8 cellular contexts compared by ENCODE assay signal in genomic region chr7:18570890-18571478, GRCh38.
DNase-seq lines count a peak whose midpoint lies in the region; ATAC-seq, FAIRE-seq and TF ChIP-seq lines count a peak whose summit lies in the region.

No MANE protein-coding gene starts in this region.

- H3K36me3 Mint-ChIP-seq in naive thymus-derived CD4-positive, alpha-beta T cell: no peaks in the 10 kb centered on the region

- no peak overlapping the region for H3K4me3 ChIP-seq in endothelial cell of umbilical vein (replicated peaks in 1 of 3; ENCODE audit: insufficient read depth in 1 of 3, low read depth in 1 of 3, low read length in 3 of 3)
- H3K4me3 ChIP-seq in prostate gland: no peak overlapping the region
- no peak overlapping the region for H3K4me3 ChIP-seq in ovary
- no peak overlapping the region for H3K4me3 ChIP-seq in naive thymus-derived CD4-positive, alpha-beta T cell (ENCODE audit: low read length)

- no peak overlapping the region for H3K9ac ChIP-seq in endothelial cell of umbilical vein (replicated peaks; ENCODE audit: extremely low read depth, insufficient read depth, low read length)

- no peak overlapping the region for H2AFZ ChIP-seq in endothelial cell of umbilical vein (ENCODE audit: low read depth, low read length)

- H3K9me1 ChIP-seq in endothelial cell of umbilical vein (replicated peaks; ENCODE audit: control insufficient read depth, extremely low read depth, insufficient read depth, low read length): no peaks in the 10 kb centered on the region

- TF ChIP-seq POLR2A in endothelial cell of umbilical vein (IDR thresholded peaks at IDR 0.05; ENCODE audit: low read depth, low read length) (no peak), prostate gland (IDR thresholded peaks at IDR 0.05) (no peak), ovary (IDR thresholded peaks at IDR 0.05) (no peak)

- H3K27ac Mint-ChIP-seq in naive thymus-derived CD4-positive, alpha-beta T cell: no peak overlapping the region

- H3K4me2 ChIP-seq in endothelial cell of umbilical vein (ENCODE audit: insufficient read depth, low read length): no peak overlapping the region

- H3K9me3 ChIP-seq in endothelial cell of umbilical vein (replicated peaks; ENCODE audit: control insufficient read depth, insufficient read depth, low read length) (no peaks in the 10 kb centered on the region), prostate gland (no peaks in the 10 kb centered on the region), ovary (no peaks in the 10 kb centered on the region)
- no peaks in the 10 kb centered on the region for H3K9me3 ChIP-seq in naive thymus-derived CD4-positive, alpha-beta T cell (ENCODE audit: control insufficient read depth in 2 of 3, low read length in 3 of 3)

- H3K27me3 ChIP-seq in endothelial cell of umbilical vein (ENCODE audit: control insufficient read depth in 2 of 2, insufficient read depth in 2 of 2, low read length in 2 of 2) (no peaks in the 10 kb centered on the region), prostate gland (replicated peaks; ENCODE audit: insufficient read depth) (no peaks in the 10 kb centered on the region), ovary (no peaks in the 10 kb centered on the region)
- no peaks in the 10 kb centered on the region for H3K27me3 ChIP-seq in naive thymus-derived CD4-positive, alpha-beta T cell (ENCODE audit: control insufficient read depth in 2 of 2, insufficient read depth in 2 of 2, low read length in 2 of 2)

- dilution Hi-C loops in endothelial cell of umbilical vein (cut with MboI; ENCODE audit: extremely low pct_ligation_motif_present, low sequenced_read_pairs): loop anchor here (25.0 kb wide), 1 partner anchor 209 kb away; no protein-coding TSS in a partner anchor

- WGBS in prostate gland: 63% methylated on average over 3 of the region's 3 CpGs
- 63 to 69% (median 65%) methylated on average over 3 of the region's 3 CpGs for WGBS in ovary, 3 donors

- H3K27ac ChIP-seq in endothelial cell of umbilical vein (ENCODE audit: insufficient read depth, low read depth, low read length): no peak overlapping the region
- no peak overlapping the region for H3K27ac ChIP-seq in prostate gland
- H3K27ac ChIP-seq in ovary: no peak overlapping the region
- no peak overlapping the region for H3K27ac ChIP-seq in naive thymus-derived CD4-positive, alpha-beta T cell (ENCODE audit: low read depth, low read length)

- DNase-seq in NCI-H82 (lab: John Stamatoyannopoulos, UW): peak; percentile 50
- no peak for DNase-seq in NCI-H82 treated with DMSO at 0.1 percent for 48 hours (lab: John Stamatoyannopoulos, UW; ENCODE audit: unreplicated experiment)
- DNase-seq in NCI-H460 (ENCODE audit: extremely low read depth, low read depth): peak; percentile 60
- DNase-seq in endothelial cell of umbilical vein (ENCODE audit: low read depth, low spot score): peak; percentile 72
- DNase-seq in prostate gland (ENCODE audit: low spot score): peak; percentile 32
- DNase-seq in activated CD4-positive, alpha-beta T cell treated with anti-CD3 and anti-CD28 coated beads for 4 hours: no peak
- no peak for DNase-seq in ovary
- no peak for DNase-seq in naive thymus-derived CD4-positive, alpha-beta T cell

- TF ChIP-seq CTCF in endothelial cell of umbilical vein (IDR thresholded peaks at IDR 0.05; ENCODE audit: extremely low read depth in 1 of 2, insufficient read depth in 1 of 2, low read depth in 1 of 2, low read length in 2 of 2) (peak; percentile 21 to 28), prostate gland (IDR thresholded peaks at IDR 0.05) (peak; percentile 10 to 71 (median 49)), ovary (IDR thresholded peaks at IDR 0.05) (no peak)

- H3K36me3 ChIP-seq in endothelial cell of umbilical vein (ENCODE audit: control insufficient read depth in 2 of 2, extremely low read depth in 1 of 2, insufficient read depth in 2 of 2, low read length in 2 of 2) (no peaks in the 10 kb centered on the region), prostate gland (no peaks in the 10 kb centered on the region), ovary (no peaks in the 10 kb centered on the region)
- H3K36me3 ChIP-seq in naive thymus-derived CD4-positive, alpha-beta T cell (ENCODE audit: control insufficient read depth in 2 of 3, insufficient read depth in 3 of 3, low read length in 3 of 3): no peaks in the 10 kb centered on the region

- ATAC-seq in naive thymus-derived CD4-positive, alpha-beta T cell: no peak

- H3K4me1 ChIP-seq in endothelial cell of umbilical vein (ENCODE audit: control insufficient read depth, extremely low read depth, insufficient read depth, low read length) (no peaks in the 10 kb centered on the region), prostate gland (replicated peaks) (no peaks in the 10 kb centered on the region), ovary (ENCODE audit: insufficient read depth) (no peaks in the 10 kb centered on the region)
- H3K4me1 ChIP-seq in naive thymus-derived CD4-positive, alpha-beta T cell (ENCODE audit: control insufficient read depth in 2 of 2, insufficient read depth in 2 of 2, low read length in 2 of 2): no peaks in the 10 kb centered on the region

- H3K9me3 Mint-ChIP-seq in naive thymus-derived CD4-positive, alpha-beta T cell: no peaks in the 10 kb centered on the region

- CTCF ChIA-PET in endothelial cell of umbilical vein (lab: Charles Lee): interaction anchor here (0.6 to 9.2 kb wide), 51 partner anchors 10 to 1266 kb away, joined by 3 to 572 read pairs (median 4); partner anchors contain the start of gene HDAC9
- CTCF ChIA-PET in naive thymus-derived CD4-positive, alpha-beta T cell (lab: Charles Lee): interaction anchor here (0.7 to 1.1 kb wide), 2 partner anchors 8 to 15 kb away, joined by 3 read pairs; no protein-coding TSS in a partner anchor

- H3K4me3 Mint-ChIP-seq in naive thymus-derived CD4-positive, alpha-beta T cell: no peak overlapping the region

- H3K27me3 Mint-ChIP-seq in naive thymus-derived CD4-positive, alpha-beta T cell: no peaks in the 10 kb centered on the region

- FAIRE-seq in endothelial cell of umbilical vein (lab: Jason Lieb, UNC): peak; percentile 4

- H4K20me1 ChIP-seq in endothelial cell of umbilical vein (replicated peaks; ENCODE audit: control insufficient read depth, extremely low read depth, insufficient read depth, low read length): no peaks in the 10 kb centered on the region

- intact Hi-C loops in endothelial cell of umbilical vein (cut with micrococcal nuclease) (loop anchor here (1.0 to 10.0 kb wide), 5 partner anchors 62 to 866 kb away; no protein-coding TSS in a partner anchor), prostate gland (cut with DNase I) (loop anchor here (5.0 kb wide), 1 partner anchor 214 kb away; no protein-coding TSS in a partner anchor), ovary (cut with DNase I) (loop anchor here in 1 of 4 donors (10.0 kb wide), 1 partner anchor 216 kb away; no protein-coding TSS in a partner anchor)
- intact Hi-C loops in naive thymus-derived CD4-positive, alpha-beta T cell (cut with micrococcal nuclease): no loop called here

- POLR2A ChIA-PET in endothelial cell of umbilical vein (lab: Charles Lee): interaction anchor here (1.4 kb wide), 1 partner anchor 219 kb away, joined by 6 read pairs; no protein-coding TSS in a partner anchor
- POLR2A ChIA-PET in naive thymus-derived CD4-positive, alpha-beta T cell (lab: Charles Lee): no interaction called here

- no TSS peak for BruUV-seq in endothelial cell of umbilical vein (replicated peaks; lab: Mats Ljungman, UMichigan)

- no peaks in the 10 kb centered on the region for H3K79me2 ChIP-seq in endothelial cell of umbilical vein (ENCODE audit: control insufficient read depth, insufficient read depth, low read length)

- TF ChIP-seq EP300 in ovary (IDR thresholded peaks at IDR 0.05): no peak

- no peaks in the 10 kb centered on the region for H3K4me1 Mint-ChIP-seq in naive thymus-derived CD4-positive, alpha-beta T cell

TF ChIP-seq in endothelial cell of umbilical vein, 7 proteins besides CTCF, POLR2A, EP300 and RAD21:
- TF ChIP-seq GATA2 (IDR thresholded peaks at IDR 0.05; ENCODE audit: insufficient read depth, insufficient read length, low read depth, low read length): no peak
- TF ChIP-seq MYC (IDR thresholded peaks at IDR 0.05; ENCODE audit: low read depth, low read length): no peak
- TF ChIP-seq MAX (IDR thresholded peaks at IDR 0.05; ENCODE audit: insufficient read depth, insufficient read length): no peak
- no peak for TF ChIP-seq FOS (IDR thresholded peaks at IDR 0.05; ENCODE audit: borderline replicate concordance, insufficient read depth, low read length)
- no peak for TF ChIP-seq EZH2 (IDR thresholded peaks at IDR 0.05; ENCODE audit: borderline replicate concordance, low read depth, low read length, severe bottlenecking)
- no peak for TF ChIP-seq POLR2AphosphoS5 (IDR thresholded peaks at IDR 0.05; ENCODE audit: insufficient read depth, low read depth, low read length)
- TF ChIP-seq JUN (IDR thresholded peaks at IDR 0.05; ENCODE audit: borderline replicate concordance, insufficient read depth, insufficient read length, low read depth): no peak
TF ChIP-seq in endothelial cell of umbilical vein: peak in this region for 0.

Comparison
In these comparisons a context has a peak if more than half of its experiments do, and no peak if none do; other contexts are left out.
1. DNase-seq: peak in NCI-H82 (single experiment), NCI-H460 (single experiment), endothelial cell of umbilical vein (single experiment) and prostate gland (single experiment); none in NCI-H82 treated with DMSO at 0.1 percent for 48 hours (single experiment), activated CD4-positive, alpha-beta T cell treated with anti-CD3 and anti-CD28 coated beads for 4 hours (0 of 2), ovary (0 of 5) and naive thymus-derived CD4-positive, alpha-beta T cell (0 of 9).
2. CTCF ChIP-seq: peak in endothelial cell of umbilical vein (2 of 2) and prostate gland (4 of 4); none in ovary (0 of 3).
3. intact Hi-C loops: an anchor here in endothelial cell of umbilical vein (1.0 to 10.0 kb wide) and prostate gland (5.0 kb wide); none called in naive thymus-derived CD4-positive, alpha-beta T cell.